ENCODE assay signal across 8 cellular contexts in the genomic region with DNA sequence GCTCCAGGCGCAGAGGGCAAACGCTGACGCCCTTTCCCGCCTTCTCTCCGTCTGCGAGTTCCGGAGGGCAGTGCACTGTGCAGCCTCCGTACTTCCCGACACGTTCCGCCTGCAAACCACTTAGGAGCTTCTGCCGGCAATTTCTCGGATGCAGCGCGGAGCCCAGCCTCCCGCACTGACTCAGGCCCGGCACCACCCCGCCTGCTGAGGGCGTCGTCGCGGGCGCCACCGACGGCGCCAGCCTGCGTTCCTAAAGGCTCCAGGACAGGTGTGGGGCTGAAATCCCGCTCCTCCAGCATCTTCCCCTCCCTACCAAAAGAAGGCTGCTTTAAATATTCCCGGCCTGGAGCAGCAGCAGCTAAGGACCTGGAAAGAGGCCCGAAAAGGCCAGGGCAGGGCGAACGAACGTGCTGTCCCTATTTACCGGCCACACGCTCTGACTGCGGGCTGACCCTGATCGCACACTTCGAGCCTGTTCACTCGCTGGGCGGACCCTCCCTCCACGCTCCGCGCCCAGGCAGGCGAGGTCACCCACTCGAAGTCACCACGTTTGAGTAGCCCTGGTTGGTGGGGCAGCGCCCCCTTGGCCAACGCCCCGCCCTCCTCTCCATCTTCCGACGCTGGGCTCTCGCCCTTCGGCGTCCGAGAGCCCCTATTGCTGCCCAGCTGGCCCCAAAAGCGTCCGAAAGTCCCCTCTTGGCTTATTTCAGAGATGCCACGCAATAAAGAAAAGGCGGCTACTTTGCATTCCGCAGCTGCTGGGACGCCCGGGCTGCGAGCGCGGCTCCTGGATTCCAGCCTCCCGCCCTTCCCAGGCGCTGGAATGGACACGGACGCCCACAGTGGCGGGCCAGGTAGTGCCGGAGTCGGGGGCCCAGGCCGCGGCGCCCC. TPM values are rescaled to one million over a fixed set of nuclear protein-coding genes. Genes with fewer than 3 reads are reported as not detected.
DNase-seq lines count a peak whose midpoint lies in the region; ATAC-seq and TF ChIP-seq lines count a peak whose summit lies in the region.

No MANE protein-coding gene starts in this region.

- no peaks in the 10 kb centered on the region for H3K36me3 Mint-ChIP-seq in natural killer cell

- H3K36me3 ChIP-seq in ES-I3 (ENCODE audit: insufficient read depth, low read length), result no peaks in the 10 kb centered on the region
- no peaks in the 10 kb centered on the region for H3K36me3 ChIP-seq in NT2/D1 (ENCODE audit: insufficient read depth, insufficient read length, low read length)
- H3K36me3 ChIP-seq in esophagus (ENCODE audit: control insufficient read depth in 2 of 2, insufficient read depth in 2 of 2, low read length in 1 of 2), result no peaks in the 10 kb centered on the region

- DNase-seq in NT2/D1 (ENCODE audit: low read depth, low spot score) (no peak), natural killer cell (no peak), NOMO-1 treated with DMSO at 0.1 percent for 48 hours (lab: John Stamatoyannopoulos, UW; ENCODE audit: unreplicated experiment) (no peak), amniotic stem cell (lab: John Stamatoyannopoulos, UW) (no peak)

- H3K4me3 Mint-ChIP-seq in natural killer cell, result peak overlapping the region; percentile 94

- no peak overlapping the region for H3K27ac ChIP-seq in esophagus (ENCODE audit: low read depth in 2 of 2, low read length in 1 of 2)

- 14 to 18% methylated on average over 75 of the region's 75 CpGs for WGBS in esophagus, 2 donors

- H3K9ac ChIP-seq in ES-I3 (ENCODE audit: low read depth, low read length) (peak overlapping the region; percentile 64; the same call in 1 of the 2 replicates), NT2/D1 (ENCODE audit: insufficient read length, low read depth) (peak overlapping the region; percentile 33)

- no peaks in the 10 kb centered on the region for H3K4me1 ChIP-seq in ES-I3 (ENCODE audit: insufficient read depth, low read length)
- H3K4me1 ChIP-seq in NT2/D1 (ENCODE audit: insufficient read depth, insufficient read length), result no peaks in the 10 kb centered on the region
- peaks cover 6 to 7% of the 10 kb centered on the region in 2 donors for H3K4me1 ChIP-seq in esophagus (ENCODE audit: control insufficient read depth in 2 of 2, insufficient read depth in 2 of 2, low read length in 1 of 2)

- H3K4me1 Mint-ChIP-seq in natural killer cell, result peaks cover 19 to 20% of the 10 kb centered on the region in 2 donors

- H3K27me3 ChIP-seq in NT2/D1 (ENCODE audit: insufficient read depth, insufficient read length) (peaks cover 69% of the 10 kb centered on the region), esophagus (ENCODE audit: control insufficient read depth in 1 of 2, insufficient read depth in 2 of 2, low read length in 2 of 2) (peaks cover 15 to 26% of the 10 kb centered on the region in 2 donors)

- H3K9me3 ChIP-seq in ES-I3 (ENCODE audit: control insufficient read depth, insufficient read depth, low read length) (no peaks in the 10 kb centered on the region), NT2/D1 (ENCODE audit: insufficient read depth, low read length) (no peaks in the 10 kb centered on the region), esophagus (ENCODE audit: control insufficient read depth in 2 of 2, insufficient read depth in 1 of 2, low read depth in 1 of 2, low read length in 1 of 2) (peaks cover 0 to 8% of the 10 kb centered on the region in 2 donors)

- TF ChIP-seq CTCF in natural killer cell (IDR thresholded peaks at IDR 0.05), result no peak

- peak overlapping the region in 1 of 2 donors; percentile 7 for H3K27ac Mint-ChIP-seq in natural killer cell

- intact Hi-C loops in natural killer cell (cut with micrococcal nuclease), result no loop called here

- H3K27me3 Mint-ChIP-seq in natural killer cell (ENCODE audit: low read depth in 2 of 2), result peaks cover 64 to 84% of the 10 kb centered on the region in 2 donors

- H3K4me3 ChIP-seq in NT2/D1 (ENCODE audit: insufficient read length, low read depth) (peak overlapping the region; percentile 28), esophagus (ENCODE audit: low read depth in 1 of 2, low read length in 2 of 2) (peak overlapping the region; percentile 18 to 50)

- no peaks in the 10 kb centered on the region for H3K9me3 Mint-ChIP-seq in natural killer cell

- ATAC-seq in GM21737 (IDR thresholded peaks at IDR 0.05; ENCODE audit: unreplicated experiment) (peak; percentile 15), natural killer cell (peak in 2 of 3 donors; percentile 16 to 33), esophagus mucosa (no peak)

RNA-seq across cellular contexts. Expression of a gene that starts 9.6 kb away (rescaled TPM):
- polyA plus RNA-seq in esophagus, result under 1 TPM; 0.20 to 0.37 TPM
- total RNA-seq in natural killer cell, result 1 to 10 TPM in 1 of 3 donors, under 1 TPM in 2; 0.25 to 1.2 (median 0.38) TPM
- total RNA-seq in esophagus mucosa, result 1.2 TPM
